In the genomic region with DNA sequence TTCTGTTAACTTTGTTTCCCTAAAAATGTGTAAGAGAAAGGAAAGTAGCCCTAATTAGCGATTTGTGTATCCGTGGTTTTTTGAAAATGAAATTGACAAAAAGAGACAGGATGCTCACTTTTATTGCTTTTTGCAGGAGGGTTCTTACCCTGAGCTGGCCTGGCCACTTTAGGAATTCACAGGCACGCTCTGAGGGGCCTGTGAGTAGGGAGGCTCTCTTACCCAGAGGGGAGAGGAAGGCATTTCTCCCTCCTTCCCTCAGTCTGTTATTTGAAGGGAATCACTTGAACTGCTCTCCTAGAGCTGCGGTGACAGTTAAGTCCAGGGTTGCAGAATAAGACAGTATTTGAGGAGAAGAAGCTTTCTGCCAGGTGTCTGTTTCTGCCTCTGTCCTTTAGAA, we compare ENCODE assay signal across 1 cellular context.
TF ChIP-seq lines count a peak whose summit lies in the region.

No MANE protein-coding gene starts in this region.

TF ChIP-seq in neural cell, 6 proteins besides CTCF, POLR2A, EP300 and RAD21 (continued from another document):
- TF ChIP-seq REST (IDR thresholded peaks at IDR 0.05; ENCODE audit: borderline replicate concordance): no peak
- TF ChIP-seq SMC3 (conservative IDR thresholded peaks at IDR 0.05; ENCODE audit: poor library complexity): no peak
- TF ChIP-seq POLR2AphosphoS5 (IDR thresholded peaks at IDR 0.05): no peak
